In genomic region chr5:125559296-125559695, GRCh38 we compare ENCODE assay signal across 14 cellular contexts.
A peak's percentile ranks its signal among the peaks of the same experiment; 100 is the strongest.
DNase-seq lines count a peak whose midpoint lies in the region; ATAC-seq, FAIRE-seq and TF ChIP-seq lines count a peak whose summit lies in the region.
"Had no signal": no experiment of that assay in that cellular context is flagged by ENCODE, and none has a peak within 500 bp of the region (broad histone marks: within the 10 kb centered on the region; RNA-seq: fewer than 3 reads in every experiment).

No MANE protein-coding gene starts in this region.

- H3K27me3 Mint-ChIP-seq in astrocyte (ENCODE audit: low read depth, unreplicated experiment): no peaks in the 10 kb centered on the region
- H3K27me3 Mint-ChIP-seq: stimulated activated naive CD8-positive, alpha-beta T cell treated with anti-CD3 and anti-CD28 coated beads, Interleukin-15, Interleukin-2, amounts not matched to agents 100 ng/mL and 50 ng/mL, for 24 hours had no signal

- H3K27me3 ChIP-seq in cardiac muscle cell (no peaks in the 10 kb centered on the region), right atrium auricular region (no peaks in the 10 kb centered on the region), astrocyte (ENCODE audit: insufficient read depth, low read length) (no peaks in the 10 kb centered on the region), hepatocyte (no peaks in the 10 kb centered on the region), aorta (ENCODE audit: control insufficient read depth in 1 of 2, insufficient read depth in 2 of 2, low read length in 1 of 2) (no peaks in the 10 kb centered on the region)

- H3K4me1 Mint-ChIP-seq in astrocyte (ENCODE audit: low read depth, unreplicated experiment): peaks cover 42% of the 10 kb centered on the region

- DNase-seq in cardiac muscle cell (ENCODE audit: low read depth in 1 of 2, low spot score in 1 of 2): peak; percentile 35 to 98
- DNase-seq in right atrium auricular region (ENCODE audit: low spot score): no peak
- peak; percentile 100 for DNase-seq in astrocyte (ENCODE audit: low read depth)
- DNase-seq in hepatocyte (ENCODE audit: low spot score): peak; percentile 77
- no peak for DNase-seq in aorta
- no peak for DNase-seq in stimulated activated CD4-positive, alpha-beta T cell treated with anti-CD3 and anti-CD28 coated beads, Interleukin-2, amount 100 ng/mL, for 24 hours
- DNase-seq in GM19238 (ENCODE audit: insufficient read length, low spot score): no peak
- DNase-seq: AML-193, NCI-H1930, SHP77 treated with DMSO at 0.1 percent for 48 hours had no signal

- H3K4me3 Mint-ChIP-seq in astrocyte (ENCODE audit: unreplicated experiment): no peak overlapping the region
- H3K4me3 Mint-ChIP-seq: stimulated activated naive CD8-positive, alpha-beta T cell treated with anti-CD3 and anti-CD28 coated beads, Interleukin-15, Interleukin-2, amounts not matched to agents 100 ng/mL and 50 ng/mL, for 24 hours had no signal

- no peaks in the 10 kb centered on the region for H3K36me3 Mint-ChIP-seq in astrocyte (ENCODE audit: low read depth, unreplicated experiment)

- peaks cover 1% of the 10 kb centered on the region for H3K9me3 Mint-ChIP-seq in astrocyte (ENCODE audit: unreplicated experiment)

- H3K9me3 ChIP-seq in cardiac muscle cell (ENCODE audit: low read depth): no peaks in the 10 kb centered on the region
- no peaks in the 10 kb centered on the region for H3K9me3 ChIP-seq in right atrium auricular region
- H3K9me3 ChIP-seq in astrocyte (ENCODE audit: insufficient read depth, low read depth, low read length): no peaks in the 10 kb centered on the region
- H3K9me3 ChIP-seq in hepatocyte (ENCODE audit: low read depth): no peaks in the 10 kb centered on the region
- H3K9me3 ChIP-seq in aorta (ENCODE audit: control insufficient read depth, low read length): no peaks in the 10 kb centered on the region

- peaks cover 19% of the 10 kb centered on the region for H3K4me1 ChIP-seq in cardiac muscle cell (ENCODE audit: low read depth)
- H3K4me1 ChIP-seq in right atrium auricular region: no peaks in the 10 kb centered on the region
- peaks cover 26% of the 10 kb centered on the region for H3K4me1 ChIP-seq in astrocyte (ENCODE audit: insufficient read depth, low read length)
- peaks cover 14% of the 10 kb centered on the region for H3K4me1 ChIP-seq in hepatocyte (ENCODE audit: insufficient read depth)
- H3K4me1 ChIP-seq in aorta (ENCODE audit: control insufficient read depth in 1 of 2, insufficient read depth in 2 of 2, low read length in 2 of 2): peaks cover 2 to 4% of the 10 kb centered on the region in 2 donors

- peak overlapping the region; percentile 80 for H3K27ac Mint-ChIP-seq in astrocyte (ENCODE audit: unreplicated experiment)
- H3K27ac Mint-ChIP-seq: stimulated activated naive CD8-positive, alpha-beta T cell treated with anti-CD3 and anti-CD28 coated beads, Interleukin-15, Interleukin-2, amounts not matched to agents 100 ng/mL and 50 ng/mL, for 24 hours had no signal

- H4K20me1 ChIP-seq in astrocyte (ENCODE audit: insufficient read depth, low read length) (no peaks in the 10 kb centered on the region), hepatocyte (ENCODE audit: insufficient read depth, poor library complexity, severe bottlenecking) (no peaks in the 10 kb centered on the region)

- peak overlapping the region; percentile 1 for H3K9ac ChIP-seq in astrocyte (ENCODE audit: low read length)

- FAIRE-seq in astrocyte (lab: Jason Lieb, UNC): peak; percentile 77
- FAIRE-seq: GM12878 had no signal

- ATAC-seq in aorta (ENCODE audit: low FRiP score): peak; percentile 52
- no peak for ATAC-seq in GM21786 (IDR thresholded peaks at IDR 0.05; ENCODE audit: unreplicated experiment)
- ATAC-seq: GM12878 had no signal

- no peak overlapping the region for H2AFZ ChIP-seq in astrocyte (ENCODE audit: low read depth, low read length)
- H2AFZ ChIP-seq in hepatocyte: no peak overlapping the region

- H3K4me2 ChIP-seq in astrocyte (ENCODE audit: low read length) (peak overlapping the region; percentile 52), hepatocyte (peak overlapping the region; percentile 14)

- H3K4me3 ChIP-seq in cardiac muscle cell: no peak overlapping the region
- H3K4me3 ChIP-seq in right atrium auricular region: no peak overlapping the region
- H3K4me3 ChIP-seq in astrocyte (ENCODE audit: insufficient read depth, low read depth, low read length): no peak overlapping the region
- H3K4me3 ChIP-seq in hepatocyte: no peak overlapping the region
- H3K4me3 ChIP-seq in aorta (ENCODE audit: low read length in 2 of 2): no peak overlapping the region
- H3K4me3 ChIP-seq: coronary artery, GM12878 had no signal

- intact Hi-C loops in aorta (cut with DNase I): no loop called here

- TF ChIP-seq CTCF in cardiac muscle cell (IDR thresholded peaks at IDR 0.05; ENCODE audit: low read depth, low read length) (no peak), right atrium auricular region (IDR thresholded peaks at IDR 0.05) (no peak), astrocyte (IDR thresholded peaks at IDR 0.05; ENCODE audit: insufficient read depth, low read depth, low read length) (no peak), hepatocyte (IDR thresholded peaks at IDR 0.05; ENCODE audit: poor library complexity) (no peak)

- H3K36me3 ChIP-seq in cardiac muscle cell (no peaks in the 10 kb centered on the region), right atrium auricular region (no peaks in the 10 kb centered on the region), astrocyte (ENCODE audit: insufficient read depth, low read length) (no peaks in the 10 kb centered on the region), hepatocyte (replicated peaks; ENCODE audit: insufficient read depth, low read depth) (no peaks in the 10 kb centered on the region), aorta (ENCODE audit: control insufficient read depth in 1 of 2, insufficient read depth in 2 of 2, low read length in 1 of 2) (no peaks in the 10 kb centered on the region)

- no peaks in the 10 kb centered on the region for H3K79me2 ChIP-seq in astrocyte (ENCODE audit: insufficient read depth, low read length)
- H3K79me2 ChIP-seq in hepatocyte: no peaks in the 10 kb centered on the region

- H3K27ac ChIP-seq in cardiac muscle cell (peak overlapping the region; percentile 75), right atrium auricular region (no peak overlapping the region), astrocyte (ENCODE audit: low read depth, low read length) (peak overlapping the region; percentile 58), hepatocyte (peak overlapping the region; percentile 61), aorta (ENCODE audit: low read depth in 1 of 2, low read length in 2 of 2) (no peak overlapping the region)
- H3K27ac ChIP-seq: coronary artery had no signal

- no peaks in the 10 kb centered on the region for H3K9me2 ChIP-seq in hepatocyte (replicated peaks; ENCODE audit: insufficient read depth)

- 29% methylated on average over 2 of the region's 2 CpGs for WGBS in hepatocyte (ENCODE audit: low lambda C conversion rate, missing lambda C conversion rate)
- 3 to 6% methylated on average over 2 of the region's 2 CpGs for WGBS in aorta, 2 donors

Comparison
In these comparisons a context has a peak if more than half of its experiments do, and no peak if none do; other contexts are left out.
1. DNase-seq: peak in cardiac muscle cell (2 of 2), astrocyte (single experiment) and hepatocyte (single experiment); none in right atrium auricular region (single experiment), aorta (0 of 2), stimulated activated CD4-positive, alpha-beta T cell treated with anti-CD3 and anti-CD28 coated beads, Interleukin-2, amount 100 ng/mL, for 24 hours (0 of 2) and GM19238 (single experiment).
2. H3K27ac ChIP-seq: peak in cardiac muscle cell (single experiment), astrocyte (single experiment) and hepatocyte (single experiment); none in right atrium auricular region (0 of 2) and aorta (0 of 2).